In genomic region chr5:80083115-80083890, GRCh38 we compare ENCODE assay signal across 8 cellular contexts. TPM values are rescaled to one million over a fixed set of nuclear protein-coding genes. Genes with fewer than 3 reads are reported as not detected.
DNase-seq lines count a peak whose midpoint lies in the region; ATAC-seq and TF ChIP-seq lines count a peak whose summit lies in the region.

No MANE protein-coding gene starts in this region.

- DNase-seq in AG09309 (ENCODE audit: low read depth) (peak; percentile 55), NB4 (ENCODE audit: low read depth) (peak; percentile 69), breast epithelium (ENCODE audit: low spot score in 2 of 2) (no peak), immature natural killer cell (peak; percentile 40 to 51 (median 44))

- H3K4me3 Mint-ChIP-seq in immature natural killer cell, result peak overlapping the region; percentile 78 to 93 (median 83)

- no peaks in the 10 kb centered on the region for H3K4me1 ChIP-seq in breast epithelium

- no peaks in the 10 kb centered on the region for H3K36me3 ChIP-seq in breast epithelium

- TF ChIP-seq POLR2A in NB4 (IDR thresholded peaks at IDR 0.05; ENCODE audit: extremely low read depth, insufficient read length), result no peak
- TF ChIP-seq POLR2A in breast epithelium (IDR thresholded peaks at IDR 0.05), result no peak

- TF ChIP-seq CTCF in AG09309 (IDR thresholded peaks at IDR 0.05; ENCODE audit: control insufficient read depth, insufficient read depth, low read depth, low read length, missing control alignments), result peak; percentile 59
- peak; percentile 28 for TF ChIP-seq CTCF in NB4 (IDR thresholded peaks at IDR 0.05; ENCODE audit: low read depth, low read length)
- peak; percentile 64 to 82 (median 74) for TF ChIP-seq CTCF in breast epithelium (IDR thresholded peaks at IDR 0.05)

- no peaks in the 10 kb centered on the region for H3K9me3 ChIP-seq in breast epithelium

- H3K9me3 Mint-ChIP-seq in immature natural killer cell, result no peaks in the 10 kb centered on the region

- H3K27ac ChIP-seq in breast epithelium (peak overlapping the region; percentile 71 to 78), skin epidermis (peak overlapping the region in 15 of 21 experiments; percentile 4 to 71 (median 55))

- peaks cover 11 to 21% of the 10 kb centered on the region in 2 donors for H3K4me1 Mint-ChIP-seq in immature natural killer cell

- H3K27me3 ChIP-seq in breast epithelium, result no peaks in the 10 kb centered on the region

- no peaks in the 10 kb centered on the region for H3K36me3 Mint-ChIP-seq in immature natural killer cell

- peak overlapping the region; percentile 67 to 89 (median 77) for H3K27ac Mint-ChIP-seq in immature natural killer cell

- ATAC-seq in GM18867 (IDR thresholded peaks at IDR 0.05; ENCODE audit: unreplicated experiment) (peak; percentile 65), SK-N-SH treated with all-trans-retinoic acid at 6 μM for 48 hours (peak; percentile 91), HG02840 (IDR thresholded peaks at IDR 0.05; ENCODE audit: low FRiP score, unreplicated experiment) (no peak)

- peaks cover 0 to 2% (median 2%) of the 10 kb centered on the region in 3 donors for H3K27me3 Mint-ChIP-seq in immature natural killer cell (ENCODE audit: low read depth in 3 of 3)

- H3K4me3 ChIP-seq in AG09309 (ENCODE audit: control insufficient read depth, low read depth, low read length) (peak overlapping the region; percentile 42), NB4 (ENCODE audit: low read depth, low read length) (no peak overlapping the region), breast epithelium (peak overlapping the region; percentile 25 to 61 (median 47)), skin epidermis (peak overlapping the region in 6 of 7 experiments; percentile 7 to 38 (median 17))

- intact Hi-C loops in breast epithelium (cut with DNase I; ENCODE audit: low total_unique reads), result no loop called here

TF ChIP-seq in SK-N-SH treated with all-trans-retinoic acid at 6 μM for 48 hours, 23 proteins besides CTCF, POLR2A, EP300 and RAD21:
- TF ChIP-seq CSDC2 (CRISPR knock-in tag; IDR thresholded peaks at IDR 0.05) (no peak), TOX (CRISPR knock-in tag; IDR thresholded peaks at IDR 0.05; ENCODE audit: borderline replicate concordance) (no peak), ZFP3 (CRISPR knock-in tag; IDR thresholded peaks at IDR 0.05) (no peak), ZNF8 (CRISPR knock-in tag; IDR thresholded peaks at IDR 0.05) (no peak)

RNA-seq across cellular contexts. Expression of gene THBS4, which starts 48.2 kb away (rescaled TPM):
- 1 to 10 TPM; 2.0 to 6.0 (median 3.5) TPM for total RNA-seq in breast epithelium
- polyA plus RNA-seq in immature natural killer cell, result not detected

Comparison
In these comparisons a context has a peak if more than half of its experiments do, and no peak if none do; other contexts are left out.
1. DNase-seq: peak in AG09309 (single experiment), NB4 (single experiment) and immature natural killer cell (3 of 3); none in breast epithelium (0 of 2).
2. Peak in every context shown above with its lines, with median percentiles within 50 percentile points of each other: CTCF ChIP-seq.